Comparison of ENCODE assay signal across 16 cellular contexts in the genomic region with DNA sequence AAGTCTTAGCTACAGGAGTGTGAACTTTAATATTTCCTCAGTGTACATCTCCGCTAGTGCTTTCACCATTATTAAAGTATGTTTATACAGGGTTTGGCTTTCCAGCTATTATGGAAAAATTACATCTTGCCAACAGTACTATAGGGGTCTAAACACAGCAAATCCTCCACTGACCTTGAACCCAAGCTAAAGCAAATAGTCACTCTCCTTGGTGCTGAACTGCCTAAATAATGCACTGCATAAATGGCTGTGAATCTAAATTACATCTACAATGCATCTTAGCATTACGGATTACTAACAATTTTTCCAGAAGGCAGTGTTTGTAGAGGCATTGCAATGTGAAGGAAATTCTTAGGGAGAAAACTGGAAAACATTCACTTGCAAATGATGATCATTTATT. TPM values are rescaled to one million over a fixed set of nuclear protein-coding genes. Genes with fewer than 3 reads are reported as not detected.
"Had no signal": no experiment of that assay in that cellular context is flagged by ENCODE, and none has a peak within 500 bp of the region (broad histone marks: within the 10 kb centered on the region; RNA-seq: fewer than 3 reads in every experiment).

No MANE protein-coding gene starts in this region.

- H3K27ac ChIP-seq: lower lobe of right lung, prostate gland, right atrium auricular region, transverse colon, vagina had no signal

- H3K36me3 ChIP-seq: lower lobe of right lung, prostate gland, right atrium auricular region, transverse colon, vagina had no signal

- H3K9me3 ChIP-seq: lower lobe of right lung, prostate gland, right atrium auricular region, transverse colon, vagina had no signal

- H3K4me1 ChIP-seq: lower lobe of right lung, prostate gland, right atrium auricular region, transverse colon, vagina had no signal

- H3K27me3 ChIP-seq: right atrium auricular region, transverse colon, vagina had no signal

- ATAC-seq: activated CD4-positive, alpha-beta T cell treated with anti-CD3 and anti-CD28 coated beads for 36 hours; lower lobe of right lung; naive thymus-derived CD8-positive, alpha-beta T cell had no signal

- H3K4me3 ChIP-seq: lower lobe of right lung, prostate gland, right atrium auricular region, transverse colon, vagina had no signal

- DNase-seq: activated CD4-positive, alpha-beta memory T cell treated with anti-CD3 and anti-CD28 coated beads for 36 hours; activated CD4-positive, alpha-beta T cell treated with anti-CD3 and anti-CD28 coated beads for 36 hours; activated naive CD4-positive, alpha-beta T cell; activated naive CD8-positive, alpha-beta T cell treated with anti-CD3 and anti-CD28 coated beads for 36 hours; amygdala; cortex of kidney; erythroblast; lower lobe of right lung; naive thymus-derived CD8-positive, alpha-beta T cell; T-helper 2 cell; transverse colon had no signal

- FAIRE-seq: endometrium, TTC549 had no signal

RNA-seq across cellular contexts. Expression of a gene that starts 42.1 kb away (rescaled TPM):
- total RNA-seq: activated naive CD8-positive, alpha-beta T cell treated with anti-CD3 and anti-CD28 coated beads for 36 hours; naive thymus-derived CD8-positive, alpha-beta T cell had no signal
- polyA plus RNA-seq: naive thymus-derived CD8-positive, alpha-beta T cell had no signal
